ENCODE assay signal across 18 cellular contexts in genomic region chr14:102464006-102464405, GRCh38. TPM values are rescaled to one million over a fixed set of nuclear protein-coding genes. Genes with fewer than 3 reads are reported as not detected.
DNase-seq lines count a peak whose midpoint lies in the region; ATAC-seq and TF ChIP-seq lines count a peak whose summit lies in the region.
"Had no signal": no experiment of that assay in that cellular context is flagged by ENCODE, and none has a peak within 500 bp of the region (broad histone marks: within the 10 kb centered on the region; RNA-seq: fewer than 3 reads in every experiment).

No MANE protein-coding gene starts in this region.

- no peak overlapping the region for H3K4me3 ChIP-seq in colonic mucosa
- H3K4me3 ChIP-seq in transverse colon: no peak overlapping the region
- H3K4me3 ChIP-seq: BLaER1, SK-N-MC had no signal

- no peak for TF ChIP-seq POLR2A in transverse colon (IDR thresholded peaks at IDR 0.05)

- H3K27ac ChIP-seq in RWPE1: peak overlapping the region; percentile 27; the same call in 1 of the 2 replicates
- peak overlapping the region; percentile 76 for H3K27ac ChIP-seq in colonic mucosa
- peak overlapping the region in 3 of 4 donors; percentile 69 to 72 (median 69) for H3K27ac ChIP-seq in transverse colon
- H3K27ac ChIP-seq: BLaER1, HL-60, KMS-11, SK-N-MC had no signal

- POLR2A ChIA-PET in RWPE1 (lab: Yijun Ruan, JAX; ENCODE audit: low non-redundant PET): no interaction called here

- ATAC-seq in GM19351 (IDR thresholded peaks at IDR 0.05; ENCODE audit: unreplicated experiment) (no peak), GM21723 (IDR thresholded peaks at IDR 0.05; ENCODE audit: unreplicated experiment) (no peak)
- ATAC-seq: Panc1 had no signal

- H3K36me3 ChIP-seq in colonic mucosa: no peaks in the 10 kb centered on the region
- H3K36me3 ChIP-seq in transverse colon: no peaks in the 10 kb centered on the region

- in situ Hi-C loops in transverse colon (cut with MboI; ENCODE audit: low pct_ligation_motif_present in 1 of 4, low pct_unique_long_range_greater_than_20kb in 1 of 4, low sequenced_read_pairs in 3 of 4): no loop called here

- no peak overlapping the region for H3K9ac ChIP-seq in colonic mucosa (ENCODE audit: low read depth in 2 of 2, low read length in 2 of 2)
- H3K9ac ChIP-seq: BLaER1, KMS-11 had no signal

- H3K27me3 ChIP-seq in colonic mucosa (no peaks in the 10 kb centered on the region), transverse colon (no peaks in the 10 kb centered on the region)
- H3K27me3 ChIP-seq: BLaER1 had no signal

- intact Hi-C loops in colonic mucosa (cut with DNase I): no loop called here
- intact Hi-C loops in posterior vena cava (cut with DNase I): no loop called here
- intact Hi-C loops in transverse colon (cut with DNase I; ENCODE audit: low total_unique reads): no loop called here

- DNase-seq in RWPE1 (ENCODE audit: low spot score) (no peak), colonic mucosa (no peak), posterior vena cava (ENCODE audit: low spot score) (peak; percentile 30), transverse colon (no peak), amniotic stem cell (lab: John Stamatoyannopoulos, UW) (no peak)
- DNase-seq: CD4-positive, CD25-positive, alpha-beta regulatory T cell; HCEC 1CT; NCI-H1048; NCI-H1694 treated with DMSO at 0.1 percent for 48 hours; NCI-H226; SIG-M5 had no signal

- no peak for TF ChIP-seq EP300 in transverse colon (IDR thresholded peaks at IDR 0.05; ENCODE audit: low read depth)

- H3K4me1 ChIP-seq in colonic mucosa (peaks cover 4% of the 10 kb centered on the region), transverse colon (peaks cover 0 to 24% (median 5%) of the 10 kb centered on the region in 4 donors)

- H3K9me3 ChIP-seq in colonic mucosa (no peaks in the 10 kb centered on the region), transverse colon (no peaks in the 10 kb centered on the region)
- H3K9me3 ChIP-seq: BLaER1 had no signal

- CTCF ChIA-PET in RWPE1 (lab: Yijun Ruan, JAX): no interaction called here

- WGBS in transverse colon (ENCODE audit: low coverage in 1 of 2), 2 donors: 84 to 100% methylated on average over 1 to 4 of the region's 4 CpGs

- no peak for TF ChIP-seq CTCF in RWPE1 (conservative IDR thresholded peaks at IDR 0.05; ENCODE audit: low read depth)
- no peak for TF ChIP-seq CTCF in colonic mucosa (IDR thresholded peaks at IDR 0.05)
- no peak for TF ChIP-seq CTCF in transverse colon (IDR thresholded peaks at IDR 0.05)

RNA-seq across cellular contexts. Expression of gene ANKRD9, which starts 45.6 kb away (rescaled TPM):
- total RNA-seq in colonic mucosa: 100 to 1,000 TPM; 107 to 115 TPM
- 10 to 100 TPM; 14.0 TPM for total RNA-seq in posterior vena cava
- total RNA-seq in transverse colon: 100 to 1,000 TPM; 171 to 504 (median 319) TPM

Comparison
In these comparisons a context has a peak if more than half of its experiments do, and no peak if none do; other contexts are left out.
1. RNA of gene ANKRD9, which starts 45.6 kb away (total RNA-seq): 171 to 504 TPM in transverse colon and 107 to 115 TPM in colonic mucosa; 14.0 TPM in posterior vena cava; every median in the first group is over 4 times any median in the second.
2. Peak in every context shown above with its lines, with median percentiles within 50 percentile points of each other: H3K27ac ChIP-seq.